1 cellular context compared by ENCODE assay signal in the genomic region with DNA sequence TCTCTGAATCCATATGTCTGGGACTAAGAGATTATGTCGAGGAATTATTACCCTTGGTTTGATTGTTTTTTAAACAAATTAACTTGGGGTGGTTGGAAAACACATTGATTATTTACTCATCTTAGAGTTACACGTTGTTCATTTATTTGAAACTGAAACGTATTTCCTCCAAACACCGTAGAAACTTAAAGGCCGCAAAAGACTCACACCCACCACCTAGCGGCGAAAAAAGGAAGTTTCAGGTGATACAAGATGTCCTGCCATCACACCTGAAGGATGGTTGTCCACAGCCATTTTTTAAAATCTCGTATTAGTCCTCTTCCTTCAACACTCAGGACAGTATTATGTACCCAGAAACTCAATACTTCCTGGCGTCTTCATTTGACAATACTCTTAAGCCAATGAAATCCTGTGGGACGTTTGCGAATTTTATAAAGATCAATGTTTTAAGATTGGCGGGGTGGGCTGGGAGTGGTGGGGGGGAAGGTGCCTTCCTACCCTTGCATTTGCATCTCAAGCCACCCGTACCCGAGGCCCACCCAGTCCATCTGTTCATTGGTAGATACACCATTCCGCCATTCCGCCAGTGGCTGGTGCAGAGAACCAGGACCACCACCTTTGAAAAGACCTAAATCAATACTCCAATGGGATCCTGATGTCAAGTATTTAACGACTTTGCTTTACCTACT.
TF ChIP-seq lines count a peak whose summit lies in the region.

No MANE protein-coding gene starts in this region.

TF ChIP-seq in SK-N-SH treated with all-trans-retinoic acid at 6 μM for 48 hours, 23 proteins besides CTCF, POLR2A, EP300 and RAD21 (continued from another document):
- TF ChIP-seq ZNF565 (CRISPR knock-in tag; conservative IDR thresholded peaks at IDR 0.05; ENCODE audit: low read depth), result no peak
- TF ChIP-seq, protein P1, sequence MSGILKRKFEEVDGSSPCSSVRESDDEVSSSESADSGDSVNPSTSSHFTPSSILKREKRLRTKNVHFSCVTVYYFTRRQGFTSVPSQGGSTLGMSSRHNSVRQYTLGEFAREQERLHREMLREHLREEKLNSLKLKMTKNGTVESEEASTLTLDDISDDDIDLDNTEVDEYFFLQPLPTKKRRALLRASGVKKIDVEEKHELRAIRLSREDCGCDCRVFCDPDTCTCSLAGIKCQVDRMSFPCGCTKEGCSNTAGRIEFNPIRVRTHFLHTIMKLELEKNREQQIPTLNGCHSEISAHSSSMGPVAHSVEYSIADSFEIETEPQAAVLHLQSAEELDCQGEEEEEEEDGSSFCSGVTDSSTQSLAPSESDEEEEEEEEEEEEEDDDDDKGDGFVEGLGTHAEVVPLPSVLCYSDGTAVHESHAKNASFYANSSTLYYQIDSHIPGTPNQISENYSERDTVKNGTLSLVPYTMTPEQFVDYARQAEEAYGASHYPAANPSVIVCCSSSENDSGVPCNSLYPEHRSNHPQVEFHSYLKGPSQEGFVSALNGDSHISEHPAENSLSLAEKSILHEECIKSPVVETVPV (CRISPR knock-in tag; IDR thresholded peaks at IDR 0.05), result no peak
- TF ChIP-seq ZFP3 (CRISPR knock-in tag; IDR thresholded peaks at IDR 0.05), result no peak
- no peak for TF ChIP-seq PPARA (CRISPR knock-in tag; IDR thresholded peaks at IDR 0.05; ENCODE audit: borderline replicate concordance)
- no peak for TF ChIP-seq ESRRG (CRISPR knock-in tag; IDR thresholded peaks at IDR 0.05)
- TF ChIP-seq ZNF8 (CRISPR knock-in tag; IDR thresholded peaks at IDR 0.05), result no peak
- no peak for TF ChIP-seq TCF4 (CRISPR knock-in tag; IDR thresholded peaks at IDR 0.05; ENCODE audit: borderline replicate concordance)
TF ChIP-seq in SK-N-SH treated with all-trans-retinoic acid at 6 μM for 48 hours: peak in this region for 0.
